10 cellular contexts compared by ENCODE assay signal in the genomic region with DNA sequence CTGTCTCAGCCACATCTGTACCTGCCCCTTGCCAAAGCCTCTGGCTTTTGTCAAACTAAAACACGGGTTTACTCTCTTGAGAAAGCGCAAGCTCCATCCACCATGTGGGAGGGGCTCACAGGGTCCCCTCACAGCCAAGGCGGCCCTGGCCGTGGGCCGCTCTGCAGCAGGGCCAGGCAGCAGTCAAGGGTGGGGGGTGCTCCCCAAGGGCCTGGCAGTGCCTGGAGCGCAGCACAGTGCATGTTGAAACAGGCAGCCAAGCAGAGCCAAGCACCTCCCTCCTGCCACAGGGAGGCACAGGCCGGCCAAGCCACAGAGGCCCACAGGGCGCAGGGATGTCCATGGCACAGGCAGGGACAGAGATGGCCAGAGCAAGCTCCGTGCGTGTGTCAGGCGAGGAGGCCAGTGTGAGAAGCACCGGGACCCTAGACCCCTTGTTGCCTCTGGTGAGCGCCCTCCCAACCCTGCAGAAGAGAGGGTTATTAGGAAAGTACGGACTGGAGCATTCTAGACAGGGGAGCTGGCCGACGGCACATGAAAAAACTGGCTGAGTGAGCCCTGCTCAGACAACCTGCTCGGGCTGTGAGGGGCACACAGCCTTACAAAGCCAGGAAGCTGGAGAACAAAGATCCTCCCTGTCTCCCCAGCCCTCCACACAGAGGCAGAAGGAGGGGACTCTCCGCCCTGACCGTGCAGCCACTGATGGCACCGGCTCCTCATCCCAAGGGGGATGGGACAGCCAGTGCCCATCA. TPM values are rescaled to one million over a fixed set of nuclear protein-coding genes. Genes with fewer than 3 reads are reported as not detected.
DNase-seq lines count a peak whose midpoint lies in the region; ATAC-seq and TF ChIP-seq lines count a peak whose summit lies in the region.
"Had no signal": no experiment of that assay in that cellular context is flagged by ENCODE, and none has a peak within 500 bp of the region (broad histone marks: within the 10 kb centered on the region; RNA-seq: fewer than 3 reads in every experiment).

No MANE protein-coding gene starts in this region.

- no peaks in the 10 kb centered on the region for H3K9me2 ChIP-seq in hepatocyte (replicated peaks; ENCODE audit: insufficient read depth)

- no peaks in the 10 kb centered on the region for H3K79me2 ChIP-seq in hepatocyte

- intact Hi-C loops in body of pancreas (cut with DNase I): no loop called here
- intact Hi-C loops in psoas muscle (cut with DNase I): no loop called here

- H3K27me3 Mint-ChIP-seq in CD8-positive, alpha-beta memory T cell: no peaks in the 10 kb centered on the region

- ATAC-seq in body of pancreas: peak; percentile 35
- peak; percentile 36 to 76 (median 68) for ATAC-seq in psoas muscle
- no peak for ATAC-seq in HG02798 (IDR thresholded peaks at IDR 0.05; ENCODE audit: poor library complexity, unreplicated experiment)

- TF ChIP-seq POLR2A in body of pancreas (IDR thresholded peaks at IDR 0.05) (no peak), Peyer's patch (IDR thresholded peaks at IDR 0.05) (no peak)

- peaks cover 0 to 4% (median 3%) of the 10 kb centered on the region in 3 donors for H3K4me1 Mint-ChIP-seq in CD8-positive, alpha-beta memory T cell

- H3K4me3 Mint-ChIP-seq in CD8-positive, alpha-beta memory T cell: no peak overlapping the region

- 76 to 81% methylated on average over 3 to 20 of the region's 20 CpGs for WGBS in body of pancreas, 2 donors
- 46% methylated on average over 18 of the region's 20 CpGs for WGBS in hepatocyte (ENCODE audit: low lambda C conversion rate, missing lambda C conversion rate)
- WGBS in psoas muscle, 3 donors: 39 to 46% (median 45%) methylated on average over 20 of the region's 20 CpGs

- H3K27ac Mint-ChIP-seq in CD8-positive, alpha-beta memory T cell: no peak overlapping the region

- CTCF ChIA-PET in CD8-positive, alpha-beta memory T cell (lab: Charles Lee): interaction anchor here (1.1 kb wide), 1 partner anchor 16 kb away, joined by 3 read pairs; no protein-coding TSS in a partner anchor

- H3K4me1 ChIP-seq in body of pancreas (no peaks in the 10 kb centered on the region), hepatocyte (ENCODE audit: insufficient read depth) (peaks cover 9% of the 10 kb centered on the region), psoas muscle (no peaks in the 10 kb centered on the region), Peyer's patch (no peaks in the 10 kb centered on the region)
- H3K4me1 ChIP-seq in CD8-positive, alpha-beta memory T cell (ENCODE audit: insufficient read depth, low read length): no peaks in the 10 kb centered on the region

- H3K4me3 ChIP-seq in body of pancreas: no peak overlapping the region
- H3K4me3 ChIP-seq in hepatocyte: no peak overlapping the region
- H3K4me3 ChIP-seq in psoas muscle: no peak overlapping the region
- no peak overlapping the region for H3K4me3 ChIP-seq in CD8-positive, alpha-beta memory T cell (ENCODE audit: low read length)
- no peak overlapping the region for H3K4me3 ChIP-seq in Peyer's patch
- H3K4me3 ChIP-seq: ovary had no signal

- H2AFZ ChIP-seq in hepatocyte: peak overlapping the region; percentile 45

- no peaks in the 10 kb centered on the region for H3K9me3 Mint-ChIP-seq in CD8-positive, alpha-beta memory T cell

- H3K27me3 ChIP-seq in body of pancreas (no peaks in the 10 kb centered on the region), hepatocyte (no peaks in the 10 kb centered on the region), psoas muscle (ENCODE audit: insufficient read depth in 3 of 3, low read length in 2 of 3) (peaks cover 0 to 3% (median 0%) of the 10 kb centered on the region in 3 donors), Peyer's patch (no peaks in the 10 kb centered on the region)
- no peaks in the 10 kb centered on the region for H3K27me3 ChIP-seq in CD8-positive, alpha-beta memory T cell (ENCODE audit: insufficient read depth, low read length, poor library complexity, severe bottlenecking)
- H3K27me3 ChIP-seq: ovary had no signal

- no peaks in the 10 kb centered on the region for H3K36me3 Mint-ChIP-seq in CD8-positive, alpha-beta memory T cell

- H3K9me3 ChIP-seq in body of pancreas (no peaks in the 10 kb centered on the region), hepatocyte (ENCODE audit: low read depth) (no peaks in the 10 kb centered on the region), psoas muscle (no peaks in the 10 kb centered on the region), Peyer's patch (no peaks in the 10 kb centered on the region)
- H3K9me3 ChIP-seq in CD8-positive, alpha-beta memory T cell (ENCODE audit: low read length): no peaks in the 10 kb centered on the region
- H3K9me3 ChIP-seq: ovary had no signal

- no peaks in the 10 kb centered on the region for H4K20me1 ChIP-seq in hepatocyte (ENCODE audit: insufficient read depth, poor library complexity, severe bottlenecking)

- DNase-seq in GM04504 (ENCODE audit: low read depth) (peak; percentile 7), body of pancreas (peak in 1 of 4 donors; percentile 8), hepatocyte (ENCODE audit: low spot score) (peak; percentile 71), psoas muscle (peak; percentile 36 to 68), Peyer's patch (no peak)
- DNase-seq in CD8-positive, alpha-beta memory T cell: no peak
- no peak for DNase-seq in activated CD4-positive, alpha-beta T cell treated with anti-CD3 and anti-CD28 coated beads, Interleukin-2, amount 50 U/mL, for 4 hours
- DNase-seq: effector CD4-positive, alpha-beta T cell; ovary had no signal

- POLR2A ChIA-PET in CD8-positive, alpha-beta memory T cell (lab: Charles Lee): no interaction called here

- H3K36me3 ChIP-seq in body of pancreas (replicated peaks in 1 of 2; ENCODE audit: insufficient read depth in 1 of 2, low read depth in 2 of 2) (no peaks in the 10 kb centered on the region), hepatocyte (replicated peaks; ENCODE audit: insufficient read depth, low read depth) (no peaks in the 10 kb centered on the region), psoas muscle (ENCODE audit: insufficient read depth in 1 of 2, low read depth in 1 of 2) (no peaks in the 10 kb centered on the region), Peyer's patch (no peaks in the 10 kb centered on the region)
- H3K36me3 ChIP-seq in CD8-positive, alpha-beta memory T cell (ENCODE audit: insufficient read depth, low read length): no peaks in the 10 kb centered on the region
- H3K36me3 ChIP-seq: ovary had no signal

- H3K27ac ChIP-seq in body of pancreas (no peak overlapping the region), hepatocyte (peak overlapping the region; percentile 48), psoas muscle (no peak overlapping the region), Peyer's patch (peak overlapping the region in 1 of 4 donors; percentile 12)
- no peak overlapping the region for H3K27ac ChIP-seq in CD8-positive, alpha-beta memory T cell (ENCODE audit: low read depth, low read length)
- H3K27ac ChIP-seq: ovary had no signal

- H3K4me2 ChIP-seq in hepatocyte: peak overlapping the region; percentile 68

- no peak for TF ChIP-seq CTCF in body of pancreas (IDR thresholded peaks at IDR 0.05)
- TF ChIP-seq CTCF in hepatocyte (IDR thresholded peaks at IDR 0.05; ENCODE audit: poor library complexity): no peak
- TF ChIP-seq CTCF in psoas muscle (IDR thresholded peaks at IDR 0.05): no peak
- TF ChIP-seq CTCF in Peyer's patch (IDR thresholded peaks at IDR 0.05): no peak

RNA-seq across cellular contexts. Expression of a gene that starts 39.0 kb away (rescaled TPM):
- total RNA-seq in body of pancreas (1 to 10 TPM in 1 of 2 donors, under 1 TPM in 1; 0.66 to 2.3 TPM), hepatocyte (4.7 and 5.2 TPM in 2 replicates), psoas muscle (1 to 10 TPM in 3 of 4 donors, under 1 TPM in 1; 0.71 to 1.9 (median 1.4) TPM), Peyer's patch (1 to 10 TPM in 3 of 4 donors, not detected in 1; 1.5 to 8.3 (median 1.8) TPM)
- polyA plus RNA-seq in hepatocyte (6.8 and 10.8 TPM in 2 replicates), psoas muscle (1 to 10 TPM in 2 of 3 donors, under 1 TPM in 1; 0.76 to 1.4 (median 1.3) TPM)
- 1 to 10 TPM in 1 of 2 experiments, under 1 TPM in 1; 0.82 to 1.9 TPM for total RNA-seq in CD8-positive, alpha-beta memory T cell
- polyA plus RNA-seq in CD8-positive, alpha-beta memory T cell: 1.5 TPM

Comparison
In these comparisons a context has a peak if more than half of its experiments do, and no peak if none do; other contexts are left out.
1. DNase-seq: peak in GM04504 (single experiment), hepatocyte (single experiment) and psoas muscle (2 of 2); none in CD8-positive, alpha-beta memory T cell (0 of 5), Peyer's patch (0 of 3) and activated CD4-positive, alpha-beta T cell treated with anti-CD3 and anti-CD28 coated beads, Interleukin-2, amount 50 U/mL, for 4 hours (0 of 2).